Comparison of ENCODE assay signal across 1 cellular context in genomic region chr3:28022916-28023315, GRCh38.
TF ChIP-seq lines count a peak whose summit lies in the region.

No MANE protein-coding gene starts in this region.

TF ChIP-seq in GM23338, 12 proteins besides CTCF, POLR2A, EP300 and RAD21 (continued from another document):
- TF ChIP-seq, protein P1, sequence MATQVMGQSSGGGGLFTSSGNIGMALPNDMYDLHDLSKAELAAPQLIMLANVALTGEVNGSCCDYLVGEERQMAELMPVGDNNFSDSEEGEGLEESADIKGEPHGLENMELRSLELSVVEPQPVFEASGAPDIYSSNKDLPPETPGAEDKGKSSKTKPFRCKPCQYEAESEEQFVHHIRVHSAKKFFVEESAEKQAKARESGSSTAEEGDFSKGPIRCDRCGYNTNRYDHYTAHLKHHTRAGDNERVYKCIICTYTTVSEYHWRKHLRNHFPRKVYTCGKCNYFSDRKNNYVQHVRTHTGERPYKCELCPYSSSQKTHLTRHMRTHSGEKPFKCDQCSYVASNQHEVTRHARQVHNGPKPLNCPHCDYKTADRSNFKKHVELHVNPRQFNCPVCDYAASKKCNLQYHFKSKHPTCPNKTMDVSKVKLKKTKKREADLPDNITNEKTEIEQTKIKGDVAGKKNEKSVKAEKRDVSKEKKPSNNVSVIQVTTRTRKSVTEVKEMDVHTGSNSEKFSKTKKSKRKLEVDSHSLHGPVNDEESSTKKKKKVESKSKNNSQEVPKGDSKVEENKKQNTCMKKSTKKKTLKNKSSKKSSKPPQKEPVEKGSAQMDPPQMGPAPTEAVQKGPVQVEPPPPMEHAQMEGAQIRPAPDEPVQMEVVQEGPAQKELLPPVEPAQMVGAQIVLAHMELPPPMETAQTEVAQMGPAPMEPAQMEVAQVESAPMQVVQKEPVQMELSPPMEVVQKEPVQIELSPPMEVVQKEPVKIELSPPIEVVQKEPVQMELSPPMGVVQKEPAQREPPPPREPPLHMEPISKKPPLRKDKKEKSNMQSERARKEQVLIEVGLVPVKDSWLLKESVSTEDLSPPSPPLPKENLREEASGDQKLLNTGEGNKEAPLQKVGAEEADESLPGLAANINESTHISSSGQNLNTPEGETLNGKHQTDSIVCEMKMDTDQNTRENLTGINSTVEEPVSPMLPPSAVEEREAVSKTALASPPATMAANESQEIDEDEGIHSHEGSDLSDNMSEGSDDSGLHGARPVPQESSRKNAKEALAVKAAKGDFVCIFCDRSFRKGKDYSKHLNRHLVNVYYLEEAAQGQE (IDR thresholded peaks at IDR 0.05; ENCODE audit: unreplicated experiment) = no peak
- no peak for TF ChIP-seq EZH2phosphoT487 (IDR thresholded peaks at IDR 0.05; ENCODE audit: unreplicated experiment)
- no peak for TF ChIP-seq CREB1 (CRISPR knock-in tag; IDR thresholded peaks at IDR 0.05; ENCODE audit: low read depth)
- TF ChIP-seq JUNB (IDR thresholded peaks at IDR 0.05; ENCODE audit: unreplicated experiment) = no peak
- TF ChIP-seq, protein P2, sequence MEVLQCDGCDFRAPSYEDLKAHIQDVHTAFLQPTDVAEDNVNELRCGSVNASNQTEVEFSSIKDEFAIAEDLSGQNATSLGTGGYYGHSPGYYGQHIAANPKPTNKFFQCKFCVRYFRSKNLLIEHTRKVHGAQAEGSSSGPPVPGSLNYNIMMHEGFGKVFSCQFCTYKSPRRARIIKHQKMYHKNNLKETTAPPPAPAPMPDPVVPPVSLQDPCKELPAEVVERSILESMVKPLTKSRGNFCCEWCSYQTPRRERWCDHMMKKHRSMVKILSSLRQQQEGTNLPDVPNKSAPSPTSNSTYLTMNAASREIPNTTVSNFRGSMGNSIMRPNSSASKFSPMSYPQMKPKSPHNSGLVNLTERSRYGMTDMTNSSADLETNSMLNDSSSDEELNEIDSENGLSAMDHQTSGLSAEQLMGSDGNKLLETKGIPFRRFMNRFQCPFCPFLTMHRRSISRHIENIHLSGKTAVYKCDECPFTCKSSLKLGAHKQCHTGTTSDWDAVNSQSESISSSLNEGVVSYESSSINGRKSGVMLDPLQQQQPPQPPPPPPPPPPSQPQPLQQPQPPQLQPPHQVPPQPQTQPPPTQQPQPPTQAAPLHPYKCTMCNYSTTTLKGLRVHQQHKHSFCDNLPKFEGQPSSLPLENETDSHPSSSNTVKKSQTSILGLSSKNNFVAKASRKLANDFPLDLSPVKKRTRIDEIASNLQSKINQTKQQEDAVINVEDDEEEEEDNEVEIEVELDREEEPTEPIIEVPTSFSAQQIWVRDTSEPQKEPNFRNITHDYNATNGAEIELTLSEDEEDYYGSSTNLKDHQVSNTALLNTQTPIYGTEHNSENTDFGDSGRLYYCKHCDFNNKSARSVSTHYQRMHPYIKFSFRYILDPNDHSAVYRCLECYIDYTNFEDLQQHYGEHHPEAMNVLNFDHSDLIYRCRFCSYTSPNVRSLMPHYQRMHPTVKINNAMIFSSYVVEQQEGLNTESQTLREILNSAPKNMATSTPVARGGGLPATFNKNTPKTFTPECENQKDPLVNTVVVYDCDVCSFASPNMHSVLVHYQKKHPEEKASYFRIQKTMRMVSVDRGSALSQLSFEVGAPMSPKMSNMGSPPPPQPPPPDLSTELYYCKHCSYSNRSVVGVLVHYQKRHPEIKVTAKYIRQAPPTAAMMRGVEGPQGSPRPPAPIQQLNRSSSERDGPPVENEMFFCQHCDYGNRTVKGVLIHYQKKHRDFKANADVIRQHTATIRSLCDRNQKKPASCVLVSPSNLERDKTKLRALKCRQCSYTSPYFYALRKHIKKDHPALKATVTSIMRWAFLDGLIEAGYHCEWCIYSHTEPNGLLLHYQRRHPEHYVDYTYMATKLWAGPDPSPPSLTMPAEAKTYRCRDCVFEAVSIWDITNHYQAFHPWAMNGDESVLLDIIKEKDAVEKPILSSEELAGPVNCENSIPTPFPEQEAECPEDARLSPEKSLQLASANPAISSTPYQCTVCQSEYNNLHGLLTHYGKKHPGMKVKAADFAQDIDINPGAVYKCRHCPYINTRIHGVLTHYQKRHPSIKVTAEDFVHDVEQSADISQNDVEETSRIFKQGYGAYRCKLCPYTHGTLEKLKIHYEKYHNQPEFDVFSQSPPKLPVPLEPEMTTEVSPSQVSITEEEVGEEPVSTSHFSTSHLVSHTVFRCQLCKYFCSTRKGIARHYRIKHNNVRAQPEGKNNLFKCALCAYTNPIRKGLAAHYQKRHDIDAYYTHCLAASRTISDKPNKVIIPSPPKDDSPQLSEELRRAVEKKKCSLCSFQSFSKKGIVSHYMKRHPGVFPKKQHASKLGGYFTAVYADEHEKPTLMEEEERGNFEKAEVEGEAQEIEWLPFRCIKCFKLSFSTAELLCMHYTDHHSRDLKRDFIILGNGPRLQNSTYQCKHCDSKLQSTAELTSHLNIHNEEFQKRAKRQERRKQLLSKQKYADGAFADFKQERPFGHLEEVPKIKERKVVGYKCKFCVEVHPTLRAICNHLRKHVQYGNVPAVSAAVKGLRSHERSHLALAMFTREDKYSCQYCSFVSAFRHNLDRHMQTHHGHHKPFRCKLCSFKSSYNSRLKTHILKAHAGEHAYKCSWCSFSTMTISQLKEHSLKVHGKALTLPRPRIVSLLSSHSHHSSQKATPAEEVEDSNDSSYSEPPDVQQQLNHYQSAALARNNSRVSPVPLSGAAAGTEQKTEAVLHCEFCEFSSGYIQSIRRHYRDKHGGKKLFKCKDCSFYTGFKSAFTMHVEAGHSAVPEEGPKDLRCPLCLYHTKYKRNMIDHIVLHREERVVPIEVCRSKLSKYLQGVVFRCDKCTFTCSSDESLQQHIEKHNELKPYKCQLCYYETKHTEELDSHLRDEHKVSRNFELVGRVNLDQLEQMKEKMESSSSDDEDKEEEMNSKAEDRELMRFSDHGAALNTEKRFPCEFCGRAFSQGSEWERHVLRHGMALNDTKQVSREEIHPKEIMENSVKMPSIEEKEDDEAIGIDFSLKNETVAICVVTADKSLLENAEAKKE (CRISPR knock-in tag; IDR thresholded peaks at IDR 0.05) = no peak
- no peak for TF ChIP-seq EZH2 (IDR thresholded peaks at IDR 0.05; ENCODE audit: low read depth, unreplicated experiment)
- no peak for TF ChIP-seq ZNF114 (CRISPR knock-in tag; IDR thresholded peaks at IDR 0.05)
- no peak for TF ChIP-seq POLR2AphosphoS5 (IDR thresholded peaks at IDR 0.05; ENCODE audit: low read depth)
